In genomic region chr4:80295841-80296240, GRCh38 we compare ENCODE assay signal across 29 cellular contexts. TPM values are rescaled to one million over a fixed set of nuclear protein-coding genes. Genes with fewer than 3 reads are reported as not detected.
"Had no signal": no experiment of that assay in that cellular context is flagged by ENCODE, and none has a peak within 500 bp of the region (broad histone marks: within the 10 kb centered on the region; RNA-seq: fewer than 3 reads in every experiment).

No MANE protein-coding gene starts in this region.

- H3K4me2 ChIP-seq: smooth muscle cell had no signal

- H3K36me3 ChIP-seq: neutrophil, ovary, sigmoid colon, stomach, suprapubic skin, tibial artery, upper lobe of right lung had no signal

- H3K4me1 Mint-ChIP-seq: activated CD4-positive, alpha-beta memory T cell treated with anti-CD3 and anti-CD28 coated beads, Interleukin-2, amount 10 ng/mL, durations not matched to agents 7 days and 5 days; activated CD4-positive, alpha-beta T cell treated with anti-CD3 and anti-CD28 coated beads, Interleukin-2, amount 10 ng/mL, durations not matched to agents 24 days and 14 days; activated naive CD4-positive, alpha-beta T cell treated with anti-CD3 and anti-CD28 coated beads, Interleukin-2, amount 10 ng/mL, durations not matched to agents 7 days and 5 days; stimulated activated naive B cell treated with anti-CD40 and anti-IgM and Interleukin-4, amounts not matched to agents 10 μg/mL and 1 μg/mL and 100 μg/mL, for 72 hours had no signal

- H3K27me3 Mint-ChIP-seq: activated naive CD4-positive, alpha-beta T cell treated with anti-CD3 and anti-CD28 coated beads, Interleukin-2, amount 10 ng/mL, durations not matched to agents 7 days and 5 days had no signal

- H3K4me3 ChIP-seq: ovary, sigmoid colon, smooth muscle cell, stomach, suprapubic skin, tibial artery, upper lobe of right lung had no signal

- H3K4me1 ChIP-seq: stomach, suprapubic skin, tibial artery, upper lobe of right lung had no signal

- H3K27ac ChIP-seq: neutrophil, ovary, sigmoid colon, stomach, suprapubic skin, tibial artery, upper lobe of right lung had no signal

- H3K27ac Mint-ChIP-seq: activated CD4-positive, alpha-beta memory T cell treated with anti-CD3 and anti-CD28 coated beads, Interleukin-2, amount 10 ng/mL, durations not matched to agents 7 days and 5 days; activated CD4-positive, alpha-beta T cell treated with anti-CD3 and anti-CD28 coated beads, Interleukin-2, amount 10 ng/mL, durations not matched to agents 24 days and 14 days; activated naive CD4-positive, alpha-beta T cell treated with anti-CD3 and anti-CD28 coated beads, Interleukin-2, amount 10 ng/mL, durations not matched to agents 7 days and 5 days; activated T-cell treated with anti-CD3 and anti-CD28 coated beads, Interleukin-2, amount 50 U/mL, for 24 hours; endodermal cell; nephron progenitor cell; progenitor cell of endocrine pancreas; stimulated activated naive B cell treated with anti-CD40 and anti-IgM and Interleukin-4, amounts not matched to agents 10 μg/mL and 1 μg/mL and 100 μg/mL, for 72 hours had no signal

- H3K36me3 Mint-ChIP-seq: activated naive CD4-positive, alpha-beta T cell treated with anti-CD3 and anti-CD28 coated beads, Interleukin-2, amount 10 ng/mL, durations not matched to agents 7 days and 5 days; stimulated activated naive B cell treated with anti-CD40 and anti-IgM and Interleukin-4, amounts not matched to agents 10 μg/mL and 1 μg/mL and 100 μg/mL, for 72 hours had no signal

- H3K9me3 ChIP-seq: neutrophil, ovary, sigmoid colon, stomach, suprapubic skin, tibial artery, upper lobe of right lung had no signal

- H3K4me3 Mint-ChIP-seq: activated CD4-positive, alpha-beta memory T cell treated with anti-CD3 and anti-CD28 coated beads, Interleukin-2, amount 10 ng/mL, durations not matched to agents 7 days and 5 days; activated CD4-positive, alpha-beta T cell treated with anti-CD3 and anti-CD28 coated beads, Interleukin-2, amount 10 ng/mL, durations not matched to agents 24 days and 14 days; activated naive CD4-positive, alpha-beta T cell treated with anti-CD3 and anti-CD28 coated beads, Interleukin-2, amount 10 ng/mL, durations not matched to agents 7 days and 5 days; activated T-cell treated with anti-CD3 and anti-CD28 coated beads, Interleukin-2, amount 50 U/mL, for 24 hours; endodermal cell; nephron progenitor cell; stimulated activated naive B cell treated with anti-CD40 and anti-IgM and Interleukin-4, amounts not matched to agents 10 μg/mL and 1 μg/mL and 100 μg/mL, for 72 hours had no signal

- DNase-seq: activated CD4-positive, alpha-beta memory T cell treated with anti-CD3 and anti-CD28 coated beads, Interleukin-2, amount 10 ng/mL, durations not matched to agents 7 days and 5 days; activated CD4-positive, alpha-beta T cell treated with anti-CD3 and anti-CD28 coated beads, Interleukin-2, amount 10 ng/mL, durations not matched to agents 24 days and 14 days; activated CD4-positive, CD25-positive, alpha-beta regulatory T cell treated with anti-CD3 and anti-CD28 coated beads, Interleukin-2, amount 50 U/mL, for 72 hours; activated CD8-positive, alpha-beta memory T cell treated with anti-CD3 and anti-CD28 coated beads, Interleukin-2, amount 50 U/mL, for 48 hours; activated gamma-delta T cell; activated naive CD4-positive, alpha-beta T cell treated with anti-CD3 and anti-CD28 coated beads, Interleukin-2, amount 10 ng/mL, durations not matched to agents 7 days and 5 days; activated T-cell treated with anti-CD3 and anti-CD28 coated beads, Interleukin-2, amount 50 U/mL, for 24 hours; amniotic stem cell; central memory CD4-positive, alpha-beta T cell; endodermal cell; glutamatergic neuron; left ventricle myocardium superior; ovary; sigmoid colon; stimulated activated CD4-positive, alpha-beta T cell treated with anti-CD3 and anti-CD28 coated beads, Interleukin-15, amount 100 ng/mL, for 24 hours; stimulated activated CD4-positive, alpha-beta T cell treated with anti-CD3 and anti-CD28 coated beads, Interleukin-2, amount 100 ng/mL, for 24 hours; stimulated activated naive B cell treated with anti-CD40 and anti-IgM and Interleukin-4, amounts not matched to agents 10 μg/mL and 1 μg/mL and 100 μg/mL, for 72 hours; stomach; T-helper 1 cell; tibial artery; upper lobe of right lung had no signal

- H3K9me3 Mint-ChIP-seq: activated CD4-positive, alpha-beta memory T cell treated with anti-CD3 and anti-CD28 coated beads, Interleukin-2, amount 10 ng/mL, durations not matched to agents 7 days and 5 days; activated CD4-positive, alpha-beta T cell treated with anti-CD3 and anti-CD28 coated beads, Interleukin-2, amount 10 ng/mL, durations not matched to agents 24 days and 14 days; activated naive CD4-positive, alpha-beta T cell treated with anti-CD3 and anti-CD28 coated beads, Interleukin-2, amount 10 ng/mL, durations not matched to agents 7 days and 5 days; activated T-cell treated with anti-CD3 and anti-CD28 coated beads, Interleukin-2, amount 50 U/mL, for 24 hours; nephron progenitor cell; stimulated activated naive B cell treated with anti-CD40 and anti-IgM and Interleukin-4, amounts not matched to agents 10 μg/mL and 1 μg/mL and 100 μg/mL, for 72 hours had no signal

- ATAC-seq: esophagus mucosa; left ventricle myocardium superior; stimulated activated naive B cell treated with anti-CD40 and anti-IgM and Interleukin-4, amounts not matched to agents 10 μg/mL and 1 μg/mL and 100 μg/mL, for 72 hours; upper lobe of right lung had no signal

- H3K27me3 ChIP-seq: neutrophil, ovary, sigmoid colon, stomach, suprapubic skin, upper lobe of right lung had no signal

RNA-seq across cellular contexts. Expression of gene FGF5, which starts 29.4 kb away (rescaled TPM):
- total RNA-seq: activated CD4-positive, alpha-beta memory T cell treated with anti-CD3 and anti-CD28 coated beads, Interleukin-2, amount 10 ng/mL, durations not matched to agents 7 days and 5 days; activated CD4-positive, alpha-beta T cell treated with anti-CD3 and anti-CD28 coated beads, Interleukin-2, amount 10 ng/mL, durations not matched to agents 24 days and 14 days; esophagus mucosa; lung microvascular endothelial cell; smooth muscle cell; upper lobe of right lung had no signal
- polyA plus RNA-seq: smooth muscle cell, stomach had no signal

RNA-seq across cellular contexts. Expression of gene CFAP299, which starts 39.7 kb away (rescaled TPM):
- total RNA-seq: activated CD4-positive, alpha-beta memory T cell treated with anti-CD3 and anti-CD28 coated beads, Interleukin-2, amount 10 ng/mL, durations not matched to agents 7 days and 5 days; activated CD4-positive, alpha-beta T cell treated with anti-CD3 and anti-CD28 coated beads, Interleukin-2, amount 10 ng/mL, durations not matched to agents 24 days and 14 days; endodermal cell; esophagus mucosa; left ventricle myocardium superior; lung microvascular endothelial cell; mucosa of gallbladder; smooth muscle cell; suprapubic skin; upper lobe of right lung had no signal
- polyA plus RNA-seq: sigmoid colon, smooth muscle cell, stomach had no signal
